In the genomic region with DNA sequence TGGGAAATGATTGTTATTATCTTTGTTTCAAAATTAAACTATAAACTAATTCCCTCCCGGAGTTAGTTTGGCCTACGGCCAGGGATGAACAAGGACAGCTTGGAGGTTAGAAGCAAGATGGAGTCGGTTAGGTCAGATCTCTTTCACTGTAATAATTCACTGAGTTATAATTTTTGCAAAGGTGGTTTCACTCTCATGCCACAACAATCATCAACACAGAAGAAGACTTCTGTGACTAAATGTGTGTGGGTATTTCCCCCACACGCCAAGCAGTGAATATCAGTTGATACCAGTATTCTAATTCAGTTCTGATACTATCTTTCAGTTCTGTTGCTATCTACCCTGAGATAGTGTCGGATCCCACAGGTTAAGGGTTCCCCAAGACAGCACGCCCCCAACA, we compare ENCODE assay signal across 13 cellular contexts.
A peak's percentile ranks its signal among the peaks of the same experiment; 100 is the strongest.
DNase-seq lines count a peak whose midpoint lies in the region; ATAC-seq and TF ChIP-seq lines count a peak whose summit lies in the region.
"Had no signal": no experiment of that assay in that cellular context is flagged by ENCODE, and none has a peak within 500 bp of the region (broad histone marks: within the 10 kb centered on the region; RNA-seq: fewer than 3 reads in every experiment).

No MANE protein-coding gene starts in this region.

- 74 to 86% (median 78%) methylated on average over 6 of the region's 6 CpGs for WGBS in stomach, 5 donors

- ATAC-seq in GM21576 (IDR thresholded peaks at IDR 0.05; ENCODE audit: unreplicated experiment) (peak; percentile 52), HG03280 (IDR thresholded peaks at IDR 0.05; ENCODE audit: unreplicated experiment) (peak; percentile 65)
- no peak for ATAC-seq in natural killer cell treated with Interleukin-12 subunit alpha and Interleukin-12 subunit beta and Interleukin-15 and Interleukin-18, amount 100 ng/mL, for 72 hours

- peak; percentile 42 for DNase-seq in activated CD4-positive, alpha-beta T cell treated with anti-CD3 and anti-CD28 coated beads for 48 hours
- DNase-seq in activated CD4-positive, alpha-beta T cell treated with anti-CD3 and anti-CD28 coated beads for 4 hours = no peak
- peak; percentile 19 to 33 for DNase-seq in stimulated activated CD4-positive, alpha-beta T cell treated with anti-CD3 and anti-CD28 coated beads, Interleukin-2, amount 100 ng/mL, for 24 hours
- DNase-seq in natural killer cell treated with Interleukin-12 subunit alpha and Interleukin-12 subunit beta and Interleukin-15 and Interleukin-18, amount 100 ng/mL, for 72 hours (ENCODE audit: low spot score) = no peak
- DNase-seq in NCI-H187 treated with DMSO at 0.1 percent for 48 hours (lab: John Stamatoyannopoulos, UW) (no peak), stomach (no peak)
- DNase-seq: activated gamma-delta T cell, glutamatergic neuron, midbrain had no signal

- TF ChIP-seq CTCF in stomach (IDR thresholded peaks at IDR 0.05) = no peak

- H3K4me1 Mint-ChIP-seq in natural killer cell treated with Interleukin-12 subunit alpha and Interleukin-12 subunit beta and Interleukin-15 and Interleukin-18, amount 100 ng/mL, for 72 hours (ENCODE audit: low read depth in 2 of 2) = peaks cover 15 to 16% of the 10 kb centered on the region in 2 donors

- H3K9me3 Mint-ChIP-seq in natural killer cell treated with Interleukin-12 subunit alpha and Interleukin-12 subunit beta and Interleukin-15 and Interleukin-18, amount 100 ng/mL, for 72 hours = no peaks in the 10 kb centered on the region

- H3K4me3 Mint-ChIP-seq in natural killer cell treated with Interleukin-12 subunit alpha and Interleukin-12 subunit beta and Interleukin-15 and Interleukin-18, amount 100 ng/mL, for 72 hours = no peak overlapping the region
- H3K4me3 Mint-ChIP-seq: stimulated activated naive CD8-positive, alpha-beta T cell treated with anti-CD3 and anti-CD28 coated beads, Interleukin-15, Interleukin-2, amounts not matched to agents 100 ng/mL and 50 ng/mL, for 24 hours had no signal

- intact Hi-C loops in stomach (cut with DNase I; ENCODE audit: low total_unique reads) = no loop called here

- peaks cover 0 to 7% (median 2%) of the 10 kb centered on the region in 4 donors for H3K9me3 ChIP-seq in stomach
- H3K9me3 ChIP-seq: HAP-1 had no signal

- no peak overlapping the region for H3K27ac ChIP-seq in stomach

- TF ChIP-seq EP300 in stomach (IDR thresholded peaks at IDR 0.05) = no peak

- H3K36me3 ChIP-seq in stomach = no peaks in the 10 kb centered on the region
- H3K36me3 ChIP-seq: HAP-1 had no signal

- no peak for TF ChIP-seq POLR2A in stomach (IDR thresholded peaks at IDR 0.05)

- no peaks in the 10 kb centered on the region for H3K4me1 ChIP-seq in stomach
- H3K4me1 ChIP-seq: HAP-1 had no signal

- no peak overlapping the region for H3K4me3 ChIP-seq in stomach
- H3K4me3 ChIP-seq: HAP-1 had no signal

- H3K27ac Mint-ChIP-seq in natural killer cell treated with Interleukin-12 subunit alpha and Interleukin-12 subunit beta and Interleukin-15 and Interleukin-18, amount 100 ng/mL, for 72 hours = no peak overlapping the region
- H3K27ac Mint-ChIP-seq: stimulated activated naive CD8-positive, alpha-beta T cell treated with anti-CD3 and anti-CD28 coated beads, Interleukin-15, Interleukin-2, amounts not matched to agents 100 ng/mL and 50 ng/mL, for 24 hours had no signal

- no peaks in the 10 kb centered on the region for H3K27me3 ChIP-seq in stomach

- peaks cover 19 to 33% of the 10 kb centered on the region in 2 donors for H3K27me3 Mint-ChIP-seq in natural killer cell treated with Interleukin-12 subunit alpha and Interleukin-12 subunit beta and Interleukin-15 and Interleukin-18, amount 100 ng/mL, for 72 hours

- no peaks in the 10 kb centered on the region for H3K36me3 Mint-ChIP-seq in natural killer cell treated with Interleukin-12 subunit alpha and Interleukin-12 subunit beta and Interleukin-15 and Interleukin-18, amount 100 ng/mL, for 72 hours

Comparison
In these comparisons a context has a peak if more than half of its experiments do, and no peak if none do; other contexts are left out.
1. DNase-seq: peak in activated CD4-positive, alpha-beta T cell treated with anti-CD3 and anti-CD28 coated beads for 48 hours (single experiment) and stimulated activated CD4-positive, alpha-beta T cell treated with anti-CD3 and anti-CD28 coated beads, Interleukin-2, amount 100 ng/mL, for 24 hours (2 of 2); none in activated CD4-positive, alpha-beta T cell treated with anti-CD3 and anti-CD28 coated beads for 4 hours (0 of 2), natural killer cell treated with Interleukin-12 subunit alpha and Interleukin-12 subunit beta and Interleukin-15 and Interleukin-18, amount 100 ng/mL, for 72 hours (single experiment), NCI-H187 treated with DMSO at 0.1 percent for 48 hours (single experiment) and stomach (single experiment).
2. ATAC-seq: peak in GM21576 (single experiment) and HG03280 (single experiment); none in natural killer cell treated with Interleukin-12 subunit alpha and Interleukin-12 subunit beta and Interleukin-15 and Interleukin-18, amount 100 ng/mL, for 72 hours (0 of 2).